Comparison of ENCODE assay signal across 5 cellular contexts in the genomic region with DNA sequence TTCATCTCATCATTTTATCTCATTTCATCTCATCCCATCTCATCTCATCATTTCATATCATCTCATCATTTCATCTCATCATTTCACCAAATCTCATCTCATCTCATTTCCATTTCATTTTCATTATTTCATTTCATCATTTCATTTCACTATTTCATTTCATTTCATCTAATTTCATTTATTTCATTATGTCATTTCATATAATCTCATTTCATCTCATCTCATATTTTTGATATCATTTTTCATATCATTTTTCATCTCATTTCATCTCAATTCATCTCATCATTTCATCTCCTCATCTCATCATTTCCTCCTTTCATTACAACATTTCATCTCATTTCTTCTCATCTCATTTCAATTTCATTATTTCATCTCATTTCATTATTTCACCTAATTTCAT.
A peak's percentile ranks its signal among the peaks of the same experiment; 100 is the strongest.
DNase-seq lines count a peak whose midpoint lies in the region; ATAC-seq, FAIRE-seq and TF ChIP-seq lines count a peak whose summit lies in the region.
"Not testable (repeated sequence)": the region's sequence is repeated elsewhere in the genome, so short reads cannot be mapped to it uniquely, and the experiment has no call there.

No MANE protein-coding gene starts in this region.

- POLR2A ChIA-PET in K562 (lab: Yijun Ruan, JAX): not testable (repeated sequence)

- not testable (repeated sequence) for H4K20me1 ChIP-seq in K562 (replicated peaks; ENCODE audit: control insufficient read depth, insufficient read depth, low read length)

- H3K79me2 ChIP-seq in K562 (ENCODE audit: control insufficient read depth, insufficient read depth, low read length): not testable (repeated sequence)

- intact Hi-C loops in K562 (cut with micrococcal nuclease); kidney (cut with DNase I); pancreas (cut with DNase I): not testable (repeated sequence)

- in situ Hi-C loops in K562 (cut with MboI): not testable (repeated sequence)

- FAIRE-seq in H54 (lab: Jason Lieb, UNC) (peak; percentile 36), endometrium (lab: Jason Lieb, UNC) (peak; percentile 15), kidney (lab: Jason Lieb, UNC) (peak; percentile 29), pancreas (lab: Jason Lieb, UNC) (peak; percentile 78)
- FAIRE-seq in K562 (lab: Jason Lieb, UNC): not testable (repeated sequence)

- H3K4me2 ChIP-seq in K562 (ENCODE audit: insufficient read depth, low read length): not testable (repeated sequence)

- not testable (repeated sequence) for ATAC-seq in K562, pancreas

- BruUV-seq in K562 (replicated peaks; lab: Mats Ljungman, UMichigan): not testable (repeated sequence)

- TF ChIP-seq POLR2A in H54 (IDR thresholded peaks at IDR 0.05; ENCODE audit: low read depth, low read length); K562 (conservative IDR thresholded peaks at IDR 0.05): not testable (repeated sequence)

- TF ChIP-seq RAD21 in K562 (CRISPR knock-in tag; conservative IDR thresholded peaks at IDR 0.05 in 1 of 2, IDR thresholded peaks at IDR 0.05 in 1 of 2): not testable (repeated sequence)

- not testable (repeated sequence) for H3K4me3 ChIP-seq in K562; kidney (ENCODE audit: low read length in 2 of 2); pancreas

- TF ChIP-seq CTCF in K562 (IDR thresholded peaks at IDR 0.05 in 2 of 3, conservative IDR thresholded peaks at IDR 0.05 in 1 of 3; ENCODE audit: insufficient read depth in 2 of 3, low read depth in 1 of 3, low read length in 3 of 3); kidney (IDR thresholded peaks at IDR 0.05; ENCODE audit: borderline replicate concordance, extremely low read depth, insufficient read depth); pancreas (IDR thresholded peaks at IDR 0.05): not testable (repeated sequence)

- not testable (repeated sequence) for TF ChIP-seq EP300 in K562 (IDR thresholded peaks at IDR 0.05; ENCODE audit: low read length)

- not testable (repeated sequence) for H3K9ac ChIP-seq in K562 (ENCODE audit: insufficient read depth in 1 of 2, low read depth in 2 of 2, low read length in 2 of 2); kidney (ENCODE audit: low read length in 2 of 2)

- H3K36me3 ChIP-seq in K562 (ENCODE audit: control insufficient read depth, insufficient read depth, low read length); kidney (ENCODE audit: control insufficient read depth in 1 of 2, insufficient read depth in 2 of 2, low read length in 2 of 2); pancreas: not testable (repeated sequence)

- H3K27me3 ChIP-seq in K562 (ENCODE audit: control insufficient read depth in 2 of 2, insufficient read depth in 2 of 2, low read length in 2 of 2); pancreas: not testable (repeated sequence)

- not testable (repeated sequence) for H2AFZ ChIP-seq in K562 (ENCODE audit: low read depth, low read length)

- H3K9me3 ChIP-seq in K562 (replicated peaks; ENCODE audit: control insufficient read depth, insufficient read depth, low read depth, low read length); kidney (ENCODE audit: control insufficient read depth in 1 of 2, low read length in 2 of 2); pancreas: not testable (repeated sequence)

- DNase-seq in H54 (ENCODE audit: insufficient read length, low spot score); K562 (ENCODE audit: extremely low read depth in 1 of 4, low spot score in 3 of 4); kidney; pancreas: not testable (repeated sequence)

- H3K4me1 ChIP-seq in K562 (replicated peaks in 1 of 2; ENCODE audit: control insufficient read depth in 2 of 2, insufficient read depth in 2 of 2, low read length in 2 of 2); kidney (ENCODE audit: control insufficient read depth in 1 of 2, insufficient read depth in 1 of 2, low read depth in 1 of 2, low read length in 2 of 2); pancreas: not testable (repeated sequence)

- CTCF ChIA-PET in K562 (lab: Yijun Ruan, JAX; ENCODE audit: low intra/inter-chr PET ratio): not testable (repeated sequence)

- not testable (repeated sequence) for H3K9me1 ChIP-seq in K562 (ENCODE audit: control insufficient read depth, insufficient read depth, low read length)

- not testable (repeated sequence) for H3K27ac ChIP-seq in K562 (ENCODE audit: extremely low read depth, low read depth, low read length); kidney (ENCODE audit: low read depth in 2 of 2, low read length in 2 of 2); pancreas

TF ChIP-seq in K562, 482 proteins besides CTCF, POLR2A, EP300 and RAD21:
- TF ChIP-seq LARP7 (IDR thresholded peaks at IDR 0.05): 0 out of 2 replicates have a peak, but pooled peaks have one; percentile 25
